23 cellular contexts compared by ENCODE assay signal in genomic region chr11:92131289-92131890, GRCh38.
A peak's percentile ranks its signal among the peaks of the same experiment; 100 is the strongest.
DNase-seq lines count a peak whose midpoint lies in the region; ATAC-seq, FAIRE-seq and TF ChIP-seq lines count a peak whose summit lies in the region.
"Had no signal": no experiment of that assay in that cellular context is flagged by ENCODE, and none has a peak within 500 bp of the region (broad histone marks: within the 10 kb centered on the region; RNA-seq: fewer than 3 reads in every experiment).

No MANE protein-coding gene starts in this region.

- no peaks in the 10 kb centered on the region for H3K36me3 Mint-ChIP-seq in activated CD4-positive, alpha-beta memory T cell treated with anti-CD3 and anti-CD28 coated beads for 36 hours
- no peaks in the 10 kb centered on the region for H3K36me3 Mint-ChIP-seq in naive thymus-derived CD4-positive, alpha-beta T cell
- H3K36me3 Mint-ChIP-seq: WTC11 had no signal

- H3K4me3 ChIP-seq in bronchial epithelial cell (ENCODE audit: low read depth, low read length): no peak overlapping the region
- no peak overlapping the region for H3K4me3 ChIP-seq in left lung
- H3K4me3 ChIP-seq in MG63: no peak overlapping the region
- H3K4me3 ChIP-seq in naive thymus-derived CD4-positive, alpha-beta T cell (ENCODE audit: low read length): no peak overlapping the region
- H3K4me3 ChIP-seq: left ventricle myocardium inferior, SK-N-MC, spleen, upper lobe of right lung had no signal

- no peak overlapping the region for H3K27ac ChIP-seq in left lung
- no peak overlapping the region for H3K27ac ChIP-seq in naive thymus-derived CD4-positive, alpha-beta T cell (ENCODE audit: low read depth, low read length)
- H3K27ac ChIP-seq: KMS-11, left ventricle myocardium inferior, SK-N-MC, spleen, upper lobe of right lung had no signal

- H3K4me1 ChIP-seq in left lung: no peaks in the 10 kb centered on the region
- H3K4me1 ChIP-seq in naive thymus-derived CD4-positive, alpha-beta T cell (ENCODE audit: control insufficient read depth in 2 of 2, insufficient read depth in 2 of 2, low read length in 2 of 2): no peaks in the 10 kb centered on the region
- H3K4me1 ChIP-seq: left ventricle myocardium inferior, spleen, upper lobe of right lung had no signal

- intact Hi-C loops in left lung (cut with DNase I): no loop called here
- intact Hi-C loops in activated CD4-positive, alpha-beta memory T cell treated with anti-CD3 and anti-CD28 coated beads for 36 hours (cut with micrococcal nuclease): no loop called here
- intact Hi-C loops in naive thymus-derived CD4-positive, alpha-beta T cell (cut with micrococcal nuclease): no loop called here

- CTCF ChIA-PET in activated CD4-positive, alpha-beta memory T cell treated with anti-CD3 and anti-CD28 coated beads for 36 hours (lab: Charles Lee): no interaction called here
- CTCF ChIA-PET in naive thymus-derived CD4-positive, alpha-beta T cell (lab: Charles Lee): no interaction called here

- no peak overlapping the region for H3K4me3 Mint-ChIP-seq in activated CD4-positive, alpha-beta memory T cell treated with anti-CD3 and anti-CD28 coated beads for 36 hours
- H3K4me3 Mint-ChIP-seq in naive thymus-derived CD4-positive, alpha-beta T cell: no peak overlapping the region
- H3K4me3 Mint-ChIP-seq: activated CD4-positive, alpha-beta memory T cell treated with anti-CD3 and anti-CD28 coated beads, Interleukin-2, amount 10 ng/mL, durations not matched to agents 7 days and 5 days; WTC11 had no signal

- no peaks in the 10 kb centered on the region for H3K27me3 Mint-ChIP-seq in activated CD4-positive, alpha-beta memory T cell treated with anti-CD3 and anti-CD28 coated beads for 36 hours
- H3K27me3 Mint-ChIP-seq in naive thymus-derived CD4-positive, alpha-beta T cell: no peaks in the 10 kb centered on the region
- H3K27me3 Mint-ChIP-seq: activated CD4-positive, alpha-beta memory T cell treated with anti-CD3 and anti-CD28 coated beads, Interleukin-2, amount 10 ng/mL, durations not matched to agents 7 days and 5 days had no signal

- peak; percentile 36 for ATAC-seq in left lung
- no peak for ATAC-seq in naive thymus-derived CD4-positive, alpha-beta T cell
- ATAC-seq: esophagus mucosa, upper lobe of right lung, WTC11 had no signal

- H3K36me3 ChIP-seq in bronchial epithelial cell (ENCODE audit: control insufficient read depth, insufficient read depth, low read length) (no peaks in the 10 kb centered on the region), left lung (no peaks in the 10 kb centered on the region), MG63 (no peaks in the 10 kb centered on the region)
- H3K36me3 ChIP-seq in naive thymus-derived CD4-positive, alpha-beta T cell (ENCODE audit: control insufficient read depth in 2 of 3, insufficient read depth in 3 of 3, low read length in 3 of 3): no peaks in the 10 kb centered on the region
- H3K36me3 ChIP-seq: left ventricle myocardium inferior, spleen, upper lobe of right lung had no signal

- no peaks in the 10 kb centered on the region for H3K27me3 ChIP-seq in bronchial epithelial cell (ENCODE audit: control insufficient read depth, insufficient read depth, low read length)
- H3K27me3 ChIP-seq in left lung: no peaks in the 10 kb centered on the region
- H3K27me3 ChIP-seq in MG63: no peaks in the 10 kb centered on the region
- H3K27me3 ChIP-seq in naive thymus-derived CD4-positive, alpha-beta T cell (ENCODE audit: control insufficient read depth in 2 of 2, insufficient read depth in 2 of 2, low read length in 2 of 2): no peaks in the 10 kb centered on the region
- H3K27me3 ChIP-seq: spleen, upper lobe of right lung had no signal

- H3K9me3 ChIP-seq in left lung: peaks cover 0 to 3% of the 10 kb centered on the region in 2 donors
- no peaks in the 10 kb centered on the region for H3K9me3 ChIP-seq in MG63
- no peaks in the 10 kb centered on the region for H3K9me3 ChIP-seq in naive thymus-derived CD4-positive, alpha-beta T cell (ENCODE audit: control insufficient read depth in 2 of 3, low read length in 3 of 3)
- H3K9me3 ChIP-seq: left ventricle myocardium inferior, upper lobe of right lung had no signal

- H3K27ac Mint-ChIP-seq in activated CD4-positive, alpha-beta memory T cell treated with anti-CD3 and anti-CD28 coated beads for 36 hours: no peak overlapping the region
- no peak overlapping the region for H3K27ac Mint-ChIP-seq in naive thymus-derived CD4-positive, alpha-beta T cell
- H3K27ac Mint-ChIP-seq: activated CD4-positive, alpha-beta memory T cell treated with anti-CD3 and anti-CD28 coated beads, Interleukin-2, amount 10 ng/mL, durations not matched to agents 7 days and 5 days; WTC11 had no signal

- TF ChIP-seq CTCF in bronchial epithelial cell (IDR thresholded peaks at IDR 0.05; ENCODE audit: insufficient read depth, low read length, severe bottlenecking) (no peak), left lung (IDR thresholded peaks at IDR 0.05) (no peak)

- POLR2A ChIA-PET in activated CD4-positive, alpha-beta memory T cell treated with anti-CD3 and anti-CD28 coated beads for 36 hours (lab: Charles Lee): no interaction called here
- POLR2A ChIA-PET in naive thymus-derived CD4-positive, alpha-beta T cell (lab: Charles Lee): no interaction called here

- DNase-seq in AG08395 (ENCODE audit: low spot score) (peak; percentile 31), HT1080 (ENCODE audit: low read depth) (peak; percentile 72), bronchial epithelial cell (ENCODE audit: low read depth) (peak; percentile 99), left lung (no peak), MG63 (no peak), cortex of kidney (lab: John Stamatoyannopoulos, UW) (no peak)
- no peak for DNase-seq in activated CD4-positive, alpha-beta memory T cell treated with anti-CD3 and anti-CD28 coated beads for 36 hours
- no peak for DNase-seq in naive thymus-derived CD4-positive, alpha-beta T cell
- DNase-seq: activated CD4-positive, alpha-beta memory T cell treated with anti-CD3 and anti-CD28 coated beads, Interleukin-2, amount 10 ng/mL, durations not matched to agents 7 days and 5 days; activated naive CD4-positive, alpha-beta T cell; activated T-cell treated with anti-CD3 and anti-CD28 coated beads for 4 hours; GDM1; left ventricle myocardium inferior; NCI-H1048; NCI-H2029 treated with DMSO at 0.1 percent for 48 hours; NCI-H446; spleen; upper lobe of right lung had no signal

- no peaks in the 10 kb centered on the region for H3K4me1 Mint-ChIP-seq in activated CD4-positive, alpha-beta memory T cell treated with anti-CD3 and anti-CD28 coated beads for 36 hours (ENCODE audit: low read depth)
- no peaks in the 10 kb centered on the region for H3K4me1 Mint-ChIP-seq in naive thymus-derived CD4-positive, alpha-beta T cell
- H3K4me1 Mint-ChIP-seq: activated CD4-positive, alpha-beta memory T cell treated with anti-CD3 and anti-CD28 coated beads, Interleukin-2, amount 10 ng/mL, durations not matched to agents 7 days and 5 days had no signal

- peak; percentile 36 for FAIRE-seq in bronchial epithelial cell (lab: Jason Lieb, UNC)
- FAIRE-seq: H1 had no signal

- peaks cover 13% of the 10 kb centered on the region for H3K9me3 Mint-ChIP-seq in activated CD4-positive, alpha-beta memory T cell treated with anti-CD3 and anti-CD28 coated beads for 36 hours
- H3K9me3 Mint-ChIP-seq in naive thymus-derived CD4-positive, alpha-beta T cell: peaks cover 0 to 17% (median 9%) of the 10 kb centered on the region in 11 donors

Comparison
In these comparisons a context has a peak if more than half of its experiments do, and no peak if none do; other contexts are left out.
1. DNase-seq: peak in AG08395 (single experiment), HT1080 (single experiment) and bronchial epithelial cell (single experiment); none in left lung (0 of 2), MG63 (single experiment), cortex of kidney (single experiment), activated CD4-positive, alpha-beta memory T cell treated with anti-CD3 and anti-CD28 coated beads for 36 hours (single experiment) and naive thymus-derived CD4-positive, alpha-beta T cell (0 of 9).